In the genomic region with DNA sequence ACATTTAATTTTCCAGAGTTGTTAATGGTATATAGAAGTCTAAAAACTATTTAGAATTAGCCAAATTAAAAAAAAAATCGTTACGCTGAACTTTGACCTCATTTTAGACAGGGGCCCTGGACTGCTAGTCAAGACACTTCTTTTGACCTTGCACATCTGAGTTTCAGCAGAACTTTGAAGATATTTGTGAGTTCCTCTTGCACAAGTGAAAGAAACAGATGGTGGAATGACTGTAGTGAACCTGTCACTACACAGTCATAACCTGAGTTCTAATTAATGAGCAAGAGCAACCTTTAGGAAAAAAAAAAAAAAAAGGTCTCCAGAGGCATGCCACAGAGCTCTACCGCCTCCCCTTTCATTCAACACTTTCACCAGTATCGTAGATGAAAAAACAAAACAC, we compare ENCODE assay signal across 17 cellular contexts. TPM values are rescaled to one million over a fixed set of nuclear protein-coding genes. Genes with fewer than 3 reads are reported as not detected.
DNase-seq lines count a peak whose midpoint lies in the region; ATAC-seq and TF ChIP-seq lines count a peak whose summit lies in the region.
"Had no signal": no experiment of that assay in that cellular context is flagged by ENCODE, and none has a peak within 500 bp of the region (broad histone marks: within the 10 kb centered on the region; RNA-seq: fewer than 3 reads in every experiment).

No MANE protein-coding gene starts in this region.

- intact Hi-C loops in Calu3 (cut with micrococcal nuclease; ENCODE audit: unreplicated experiment) (no loop called here), posterior cingulate gyrus (cut with DNase I) (no loop called here)

- ATAC-seq in GM18909 (IDR thresholded peaks at IDR 0.05; ENCODE audit: poor library complexity, unreplicated experiment): peak; percentile 68
- ATAC-seq in HG03378 (IDR thresholded peaks at IDR 0.05; ENCODE audit: unreplicated experiment): peak; percentile 73
- no peak for ATAC-seq in foreskin keratinocyte
- ATAC-seq: HepG2; natural killer cell treated with Interleukin-12 subunit alpha and Interleukin-12 subunit beta and Interleukin-15 and Interleukin-18, amount 100 ng/mL, for 72 hours had no signal

- H3K27me3 Mint-ChIP-seq in Calu3 (ENCODE audit: unreplicated experiment): no peaks in the 10 kb centered on the region

- no TSS peak for BruUV-seq in Calu3 (replicated peaks; lab: Mats Ljungman, UMichigan)

- H3K27ac Mint-ChIP-seq in Calu3 (ENCODE audit: unreplicated experiment): peak overlapping the region; percentile 81
- H3K27ac Mint-ChIP-seq: activated naive CD8-positive, alpha-beta T cell; B cell; natural killer cell treated with Interleukin-12 subunit alpha and Interleukin-12 subunit beta and Interleukin-15 and Interleukin-18, amount 100 ng/mL, for 72 hours; stimulated activated naive CD8-positive, alpha-beta T cell treated with anti-CD3 and anti-CD28 coated beads, Interleukin-15, Interleukin-2, amounts not matched to agents 100 ng/mL and 50 ng/mL, for 24 hours had no signal

- H3K27me3 ChIP-seq in SJCRH30: no peaks in the 10 kb centered on the region
- H3K27me3 ChIP-seq in foreskin keratinocyte: peaks cover 26% of the 10 kb centered on the region

- H3K9me3 ChIP-seq in SJCRH30 (replicated peaks): no peaks in the 10 kb centered on the region
- H3K9me3 ChIP-seq: sigmoid colon had no signal

- H3K4me3 ChIP-seq in epithelial cell of esophagus (ENCODE audit: low read length) (no peak overlapping the region), SJCRH30 (no peak overlapping the region)
- H3K4me3 ChIP-seq: sigmoid colon had no signal

- H3K27ac ChIP-seq in SJCRH30 (no peak overlapping the region), foreskin keratinocyte (no peak overlapping the region)
- H3K27ac ChIP-seq: sigmoid colon had no signal

- no peak overlapping the region for H3K4me3 Mint-ChIP-seq in Calu3 (ENCODE audit: low read depth, unreplicated experiment)
- H3K4me3 Mint-ChIP-seq: activated naive CD8-positive, alpha-beta T cell; B cell; natural killer cell treated with Interleukin-12 subunit alpha and Interleukin-12 subunit beta and Interleukin-15 and Interleukin-18, amount 100 ng/mL, for 72 hours; stimulated activated naive CD8-positive, alpha-beta T cell treated with anti-CD3 and anti-CD28 coated beads, Interleukin-15, Interleukin-2, amounts not matched to agents 100 ng/mL and 50 ng/mL, for 24 hours had no signal

- TF ChIP-seq CTCF in Calu3 (IDR thresholded peaks at IDR 0.05; ENCODE audit: unreplicated experiment): no peak
- no peak for TF ChIP-seq CTCF in epithelial cell of esophagus (IDR thresholded peaks at IDR 0.05; ENCODE audit: insufficient read depth, low read depth, low read length, missing control alignments)
- TF ChIP-seq CTCF in foreskin keratinocyte (conservative IDR thresholded peaks at IDR 0.05): no peak

- H3K4me1 Mint-ChIP-seq in Calu3 (ENCODE audit: low read depth, unreplicated experiment): peaks cover 60% of the 10 kb centered on the region

- H3K36me3 ChIP-seq in SJCRH30: no peaks in the 10 kb centered on the region
- H3K36me3 ChIP-seq: sigmoid colon had no signal

- CTCF ChIA-PET in Calu3 (lab: Charles Lee): no interaction called here

- H3K4me1 ChIP-seq in SJCRH30 (peaks cover 3% of the 10 kb centered on the region; the same call in 1 of the 2 replicates), foreskin keratinocyte (no peaks in the 10 kb centered on the region)

- DNase-seq in Calu3 (no peak), epithelial cell of esophagus (ENCODE audit: low read depth) (peak; percentile 25), SJCRH30 (no peak), NCI-H1105 treated with DMSO at 0.1 percent for 48 hours (lab: John Stamatoyannopoulos, UW) (no peak), posterior cingulate gyrus (no peak), foreskin keratinocyte (no peak)
- DNase-seq: activated CD8-positive, alpha-beta memory T cell treated with anti-CD3 and anti-CD28 coated beads for 24 hours; cerebellar nuclear complex; NCI-H510A treated with DMSO at 0.1 percent for 48 hours; sigmoid colon had no signal

- H3K36me3 Mint-ChIP-seq in Calu3 (ENCODE audit: insufficient read depth, unreplicated experiment): peaks cover 54% of the 10 kb centered on the region
- H3K36me3 Mint-ChIP-seq: activated naive CD8-positive, alpha-beta T cell; natural killer cell treated with Interleukin-12 subunit alpha and Interleukin-12 subunit beta and Interleukin-15 and Interleukin-18, amount 100 ng/mL, for 72 hours had no signal

- H3K9me3 Mint-ChIP-seq in Calu3 (ENCODE audit: low read depth, unreplicated experiment): no peaks in the 10 kb centered on the region
- H3K9me3 Mint-ChIP-seq: natural killer cell treated with Interleukin-12 subunit alpha and Interleukin-12 subunit beta and Interleukin-15 and Interleukin-18, amount 100 ng/mL, for 72 hours; stimulated activated naive CD8-positive, alpha-beta T cell treated with anti-CD3 and anti-CD28 coated beads, Interleukin-15, Interleukin-2, amounts not matched to agents 100 ng/mL and 50 ng/mL, for 24 hours had no signal

RNA-seq across cellular contexts. Expression of a gene that starts 5.3 kb away (rescaled TPM):
- 48.1 and 48.4 TPM in 2 replicates for total RNA-seq in Calu3 (2022)
- 2.9 and 3.5 TPM in 2 replicates for total RNA-seq in SJCRH30 (2014; rRNA removed; shearing (Covaris generic))
- total RNA-seq in foreskin keratinocyte: 0.28 and 0.37 TPM in 2 replicates
- polyA plus RNA-seq in foreskin keratinocyte: 0.08 and 0.28 TPM in 2 replicates

Comparison
In these comparisons a context has a peak if more than half of its experiments do, and no peak if none do; other contexts are left out.
1. RNA of a gene that starts 5.3 kb away (total RNA-seq): 48.1 to 48.4 TPM in Calu3; 2.9 to 3.5 TPM in SJCRH30 and 0.28 to 0.37 TPM in foreskin keratinocyte; every median in the first group is over 10 times any median in the second.